Comparison of ENCODE assay signal across 1 cellular context in genomic region chr6:139964737-139965136, GRCh38.
TF ChIP-seq lines count a peak whose summit lies in the region.

No MANE protein-coding gene starts in this region.

TF ChIP-seq in IMR-90, 13 proteins besides CTCF, POLR2A, EP300 and RAD21 (continued from another document):
- TF ChIP-seq, protein P1, sequence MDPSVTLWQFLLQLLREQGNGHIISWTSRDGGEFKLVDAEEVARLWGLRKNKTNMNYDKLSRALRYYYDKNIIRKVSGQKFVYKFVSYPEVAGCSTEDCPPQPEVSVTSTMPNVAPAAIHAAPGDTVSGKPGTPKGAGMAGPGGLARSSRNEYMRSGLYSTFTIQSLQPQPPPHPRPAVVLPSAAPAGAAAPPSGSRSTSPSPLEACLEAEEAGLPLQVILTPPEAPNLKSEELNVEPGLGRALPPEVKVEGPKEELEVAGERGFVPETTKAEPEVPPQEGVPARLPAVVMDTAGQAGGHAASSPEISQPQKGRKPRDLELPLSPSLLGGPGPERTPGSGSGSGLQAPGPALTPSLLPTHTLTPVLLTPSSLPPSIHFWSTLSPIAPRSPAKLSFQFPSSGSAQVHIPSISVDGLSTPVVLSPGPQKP (IDR thresholded peaks at IDR 0.05; ENCODE audit: borderline replicate concordance, low read depth, low read length) = no peak
- TF ChIP-seq CEBPB (IDR thresholded peaks at IDR 0.05; ENCODE audit: low read depth, low read length) = no peak
- TF ChIP-seq BHLHE40 (IDR thresholded peaks at IDR 0.05; ENCODE audit: low read depth, low read length) = no peak
- no peak for TF ChIP-seq MXI1 (IDR thresholded peaks at IDR 0.05; ENCODE audit: borderline replicate concordance, low read depth, low read length)
